ENCODE assay signal across 1 cellular context in the genomic region with DNA sequence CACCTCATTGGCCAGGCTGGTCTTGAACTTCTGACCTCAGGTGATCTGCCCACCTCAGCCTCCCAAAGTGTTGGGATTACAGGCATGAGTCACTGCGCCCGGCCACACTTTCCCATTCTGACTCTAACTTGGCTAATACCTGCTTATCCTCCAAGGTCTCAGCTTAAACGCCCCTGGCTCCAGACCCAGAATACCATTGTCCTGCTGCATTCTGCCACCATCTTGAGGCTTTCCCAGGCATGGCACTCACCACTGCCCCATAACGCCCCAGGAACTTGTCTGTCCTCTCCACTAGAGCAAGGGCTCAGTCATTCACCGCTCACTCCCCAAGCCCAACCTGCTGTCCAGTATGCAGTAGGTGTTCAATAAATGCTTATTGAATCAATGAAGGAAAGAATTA.
TF ChIP-seq lines count a peak whose summit lies in the region.

No MANE protein-coding gene starts in this region.

TF ChIP-seq in SK-N-SH treated with all-trans-retinoic acid at 6 μM for 48 hours, 23 proteins besides CTCF, POLR2A, EP300 and RAD21 (continued from another document):
- TF ChIP-seq PPARA (CRISPR knock-in tag; IDR thresholded peaks at IDR 0.05; ENCODE audit: borderline replicate concordance): no peak
- no peak for TF ChIP-seq GLIS3 (CRISPR knock-in tag; IDR thresholded peaks at IDR 0.05)
